Comparison of ENCODE assay signal across 1 cellular context in the genomic region with DNA sequence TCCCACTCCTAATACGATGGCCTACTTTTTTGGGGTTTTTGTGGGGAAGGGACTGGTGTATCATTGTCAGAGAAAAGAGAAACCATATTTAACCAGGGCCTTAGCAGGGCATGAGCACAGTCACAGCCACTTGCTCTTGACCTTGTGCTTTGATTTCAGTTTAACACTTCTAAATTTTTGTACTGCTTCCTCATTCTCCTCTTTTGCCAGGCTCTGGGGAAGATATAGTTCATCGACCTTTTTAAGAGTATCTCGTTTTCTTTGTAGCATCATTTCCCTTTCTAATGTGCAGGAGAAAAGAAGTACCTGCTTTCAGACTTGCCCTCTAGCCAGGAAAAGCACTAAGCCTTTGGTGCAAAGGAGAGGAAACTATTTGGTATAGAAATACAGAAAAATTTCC.
TF ChIP-seq lines count a peak whose summit lies in the region.

No MANE protein-coding gene starts in this region.

TF ChIP-seq in IMR-90, 13 proteins besides CTCF, POLR2A, EP300 and RAD21:
- TF ChIP-seq CHD1 (IDR thresholded peaks at IDR 0.05; ENCODE audit: low read depth, low read length) (no peak), FOS (IDR thresholded peaks at IDR 0.05; ENCODE audit: low read depth, low read length) (no peak), CEBPB (IDR thresholded peaks at IDR 0.05; ENCODE audit: low read depth, low read length) (no peak), RFX5 (IDR thresholded peaks at IDR 0.05; ENCODE audit: low read depth, low read length) (no peak), NFE2L2 (IDR thresholded peaks at IDR 0.05; ENCODE audit: low read depth, low read length) (no peak), MAZ (IDR thresholded peaks at IDR 0.05; ENCODE audit: borderline replicate concordance, low read depth, low read length) (no peak), SMC3 (IDR thresholded peaks at IDR 0.05; ENCODE audit: low read depth, low read length) (no peak), BHLHE40 (IDR thresholded peaks at IDR 0.05; ENCODE audit: low read depth, low read length) (no peak), MXI1 (IDR thresholded peaks at IDR 0.05; ENCODE audit: borderline replicate concordance, low read depth, low read length) (no peak), RCOR1 (IDR thresholded peaks at IDR 0.05; ENCODE audit: insufficient replicate concordance, low read length) (no peak), MAFK (IDR thresholded peaks at IDR 0.05; ENCODE audit: low read depth, low read length) (no peak)
- TF ChIP-seq, protein P1, sequence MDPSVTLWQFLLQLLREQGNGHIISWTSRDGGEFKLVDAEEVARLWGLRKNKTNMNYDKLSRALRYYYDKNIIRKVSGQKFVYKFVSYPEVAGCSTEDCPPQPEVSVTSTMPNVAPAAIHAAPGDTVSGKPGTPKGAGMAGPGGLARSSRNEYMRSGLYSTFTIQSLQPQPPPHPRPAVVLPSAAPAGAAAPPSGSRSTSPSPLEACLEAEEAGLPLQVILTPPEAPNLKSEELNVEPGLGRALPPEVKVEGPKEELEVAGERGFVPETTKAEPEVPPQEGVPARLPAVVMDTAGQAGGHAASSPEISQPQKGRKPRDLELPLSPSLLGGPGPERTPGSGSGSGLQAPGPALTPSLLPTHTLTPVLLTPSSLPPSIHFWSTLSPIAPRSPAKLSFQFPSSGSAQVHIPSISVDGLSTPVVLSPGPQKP (IDR thresholded peaks at IDR 0.05; ENCODE audit: borderline replicate concordance, low read depth, low read length) = no peak
- TF ChIP-seq, protein P2, sequence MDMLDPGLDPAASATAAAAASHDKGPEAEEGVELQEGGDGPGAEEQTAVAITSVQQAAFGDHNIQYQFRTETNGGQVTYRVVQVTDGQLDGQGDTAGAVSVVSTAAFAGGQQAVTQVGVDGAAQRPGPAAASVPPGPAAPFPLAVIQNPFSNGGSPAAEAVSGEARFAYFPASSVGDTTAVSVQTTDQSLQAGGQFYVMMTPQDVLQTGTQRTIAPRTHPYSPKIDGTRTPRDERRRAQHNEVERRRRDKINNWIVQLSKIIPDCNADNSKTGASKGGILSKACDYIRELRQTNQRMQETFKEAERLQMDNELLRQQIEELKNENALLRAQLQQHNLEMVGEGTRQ (IDR thresholded peaks at IDR 0.05; ENCODE audit: low read depth, low read length) = no peak
